ENCODE assay signal across 8 cellular contexts in genomic region chr1:61079276-61079897, GRCh38. TPM values are rescaled to one million over a fixed set of nuclear protein-coding genes. Genes with fewer than 3 reads are reported as not detected.
DNase-seq lines count a peak whose midpoint lies in the region; ATAC-seq and TF ChIP-seq lines count a peak whose summit lies in the region.

No MANE protein-coding gene starts in this region.

- H3K4me3 ChIP-seq in CD4-positive, alpha-beta memory T cell (ENCODE audit: low read length in 2 of 2): no peak overlapping the region
- peak overlapping the region in 2 of 3 donors; percentile 91 to 98 for H3K4me3 ChIP-seq in breast epithelium
- no peak overlapping the region for H3K4me3 ChIP-seq in naive thymus-derived CD4-positive, alpha-beta T cell (ENCODE audit: low read length)

- H3K27me3 ChIP-seq in CD4-positive, alpha-beta memory T cell (ENCODE audit: insufficient read depth, low read length): no peaks in the 10 kb centered on the region
- H3K27me3 ChIP-seq in breast epithelium: no peaks in the 10 kb centered on the region
- no peaks in the 10 kb centered on the region for H3K27me3 ChIP-seq in naive thymus-derived CD4-positive, alpha-beta T cell (ENCODE audit: control insufficient read depth in 2 of 2, insufficient read depth in 2 of 2, low read length in 2 of 2)

- intact Hi-C loops in CD4-positive, alpha-beta memory T cell (cut with micrococcal nuclease): loop anchor here (2.0 to 5.0 kb wide), 5 partner anchors 15 to 1703 kb away; partner anchors contain the start of genes ATG4C, TM2D1 and USP1
- intact Hi-C loops in breast epithelium (cut with DNase I; ENCODE audit: low total_unique reads): no loop called here
- intact Hi-C loops in naive thymus-derived CD4-positive, alpha-beta T cell (cut with micrococcal nuclease): loop anchor here (2.0 to 10.0 kb wide), 6 partner anchors 37 to 1703 kb away; partner anchors contain the start of genes PATJ (in 2 of the 2), USP1 (in 2 of the 2), ATG4C (in 1 of the 2) and DOCK7 (in 1 of the 2)

- H3K9me3 ChIP-seq in CD4-positive, alpha-beta memory T cell (ENCODE audit: control insufficient read depth in 1 of 2, low read length in 2 of 2): no peaks in the 10 kb centered on the region
- H3K9me3 ChIP-seq in breast epithelium: no peaks in the 10 kb centered on the region
- no peaks in the 10 kb centered on the region for H3K9me3 ChIP-seq in naive thymus-derived CD4-positive, alpha-beta T cell (ENCODE audit: control insufficient read depth in 2 of 3, low read length in 3 of 3)

- CTCF ChIA-PET in CD4-positive, alpha-beta memory T cell (lab: Charles Lee; ENCODE audit: partially characterized antibody): interaction anchor here (1.1 to 7.1 kb wide), 4 partner anchors 10 to 36 kb away, joined by 4 to 84 read pairs (median 18); no protein-coding TSS in a partner anchor
- CTCF ChIA-PET in naive thymus-derived CD4-positive, alpha-beta T cell (lab: Charles Lee): interaction anchor here (0.8 to 3.6 kb wide), 3 partner anchors 9 to 29 kb away, joined by 3 to 29 read pairs (median 4); no protein-coding TSS in a partner anchor

- no peak for TF ChIP-seq POLR2A in breast epithelium (IDR thresholded peaks at IDR 0.05)

- TF ChIP-seq CTCF in breast epithelium (IDR thresholded peaks at IDR 0.05): no peak

- H3K27ac ChIP-seq in CD4-positive, alpha-beta memory T cell (ENCODE audit: low read depth, low read length): peak overlapping the region; percentile 11
- peak overlapping the region; percentile 78 to 86 for H3K27ac ChIP-seq in breast epithelium
- peak overlapping the region; percentile 75 for H3K27ac ChIP-seq in naive thymus-derived CD4-positive, alpha-beta T cell (ENCODE audit: low read depth, low read length)

- peaks cover 30 to 71% (median 45%) of the 10 kb centered on the region in 4 donors for H3K4me1 Mint-ChIP-seq in CD4-positive, alpha-beta memory T cell
- H3K4me1 Mint-ChIP-seq in naive thymus-derived CD4-positive, alpha-beta T cell: peaks cover 39 to 57% (median 53%) of the 10 kb centered on the region in 7 donors

- H3K36me3 Mint-ChIP-seq in CD4-positive, alpha-beta memory T cell: peaks cover 0 to 24% of the 10 kb centered on the region in 2 donors
- H3K36me3 Mint-ChIP-seq in naive thymus-derived CD4-positive, alpha-beta T cell: peaks cover 0 to 4% (median 0%) of the 10 kb centered on the region in 5 donors

- H3K4me1 ChIP-seq in CD4-positive, alpha-beta memory T cell (ENCODE audit: insufficient read depth, low read length): peaks cover 53% of the 10 kb centered on the region
- H3K4me1 ChIP-seq in breast epithelium: peaks cover 6 to 14% of the 10 kb centered on the region in 2 donors
- H3K4me1 ChIP-seq in naive thymus-derived CD4-positive, alpha-beta T cell (ENCODE audit: control insufficient read depth in 2 of 2, insufficient read depth in 2 of 2, low read length in 2 of 2): peaks cover 24 to 41% of the 10 kb centered on the region in 2 donors

- POLR2A ChIA-PET in CD4-positive, alpha-beta memory T cell (lab: Charles Lee; ENCODE audit: partially characterized antibody): interaction anchor here (1.5 kb wide), 1 partner anchor 18 kb away, joined by 4 read pairs; no protein-coding TSS in a partner anchor
- POLR2A ChIA-PET in naive thymus-derived CD4-positive, alpha-beta T cell (lab: Charles Lee): interaction anchor here (1.5 kb wide), 1 partner anchor 1609 kb away, joined by 3 read pairs; the partner anchor contains the start of gene DOCK7

- no peaks in the 10 kb centered on the region for H3K36me3 ChIP-seq in CD4-positive, alpha-beta memory T cell (ENCODE audit: insufficient read depth, low read length)
- H3K36me3 ChIP-seq in breast epithelium: no peaks in the 10 kb centered on the region
- H3K36me3 ChIP-seq in naive thymus-derived CD4-positive, alpha-beta T cell (ENCODE audit: control insufficient read depth in 2 of 3, insufficient read depth in 3 of 3, low read length in 3 of 3): no peaks in the 10 kb centered on the region

- no peak for ATAC-seq in naive thymus-derived CD4-positive, alpha-beta T cell

- DNase-seq in CD4-positive, alpha-beta memory T cell: no peak
- DNase-seq in NCI-H187 (lab: John Stamatoyannopoulos, UW): peak; percentile 62 to 67
- no peak for DNase-seq in breast epithelium (ENCODE audit: low spot score in 2 of 2)
- no peak for DNase-seq in naive thymus-derived CD4-positive, alpha-beta T cell
- no peak for DNase-seq in iPS-NIHi11 (ENCODE audit: low spot score)
- no peak for DNase-seq in activated naive CD4-positive, alpha-beta T cell (lab: John Stamatoyannopoulos, UW)
- DNase-seq in SIG-M5 (lab: John Stamatoyannopoulos, UW): no peak
- DNase-seq in NOMO-1 (lab: John Stamatoyannopoulos, UW; ENCODE audit: unreplicated experiment in 2 of 2): no peak

- H3K9me3 Mint-ChIP-seq in CD4-positive, alpha-beta memory T cell: no peaks in the 10 kb centered on the region
- H3K9me3 Mint-ChIP-seq in naive thymus-derived CD4-positive, alpha-beta T cell: peaks cover 0 to 5% (median 0%) of the 10 kb centered on the region in 11 donors

- peak overlapping the region; percentile 56 to 95 (median 76) for H3K4me3 Mint-ChIP-seq in CD4-positive, alpha-beta memory T cell
- H3K4me3 Mint-ChIP-seq in naive thymus-derived CD4-positive, alpha-beta T cell: peak overlapping the region in 9 of 10 donors; percentile 78 to 98 (median 92)

- peaks cover 0 to 2% of the 10 kb centered on the region in 2 donors for H3K27me3 Mint-ChIP-seq in CD4-positive, alpha-beta memory T cell
- H3K27me3 Mint-ChIP-seq in naive thymus-derived CD4-positive, alpha-beta T cell: peaks cover 0 to 60% (median 0%) of the 10 kb centered on the region in 5 donors

- H3K27ac Mint-ChIP-seq in CD4-positive, alpha-beta memory T cell: peak overlapping the region; percentile 84 to 99 (median 94)
- peak overlapping the region in 8 of 9 donors; percentile 87 to 100 (median 97) for H3K27ac Mint-ChIP-seq in naive thymus-derived CD4-positive, alpha-beta T cell

RNA-seq across cellular contexts. Expression of gene NFIA, which starts 3.0 kb away (rescaled TPM):
- total RNA-seq in CD4-positive, alpha-beta memory T cell: 1 to 10 TPM; 6.9 to 7.3 TPM
- polyA plus RNA-seq in CD4-positive, alpha-beta memory T cell: 1 to 10 TPM; 5.1 to 6.6 TPM
- 10 to 100 TPM; 54.9 to 87.5 (median 79.6) TPM for total RNA-seq in breast epithelium
- 1 to 10 TPM; 1.0 to 8.6 (median 6.0) TPM for total RNA-seq in naive thymus-derived CD4-positive, alpha-beta T cell
- polyA plus RNA-seq in naive thymus-derived CD4-positive, alpha-beta T cell: 1 to 10 TPM; 5.3 to 5.9 TPM

Comparison
In these comparisons a context has a peak if more than half of its experiments do, and no peak if none do; other contexts are left out.
1. DNase-seq: peak in NCI-H187 (2 of 2); none in CD4-positive, alpha-beta memory T cell (0 of 5), breast epithelium (0 of 2), naive thymus-derived CD4-positive, alpha-beta T cell (0 of 9), iPS-NIHi11 (single experiment), activated naive CD4-positive, alpha-beta T cell (0 of 4), SIG-M5 (single experiment) and NOMO-1 (0 of 2).
2. H3K27ac ChIP-seq: peak in every context shown above with its lines; median percentile 82 in breast epithelium; 75 in naive thymus-derived CD4-positive, alpha-beta T cell; 11 in CD4-positive, alpha-beta memory T cell.
3. H3K4me3 ChIP-seq: peak in breast epithelium (2 of 3); none in CD4-positive, alpha-beta memory T cell (0 of 2) and naive thymus-derived CD4-positive, alpha-beta T cell (single experiment).
4. RNA of gene NFIA, which starts 3.0 kb away (total RNA-seq): 54.9 to 87.5 TPM in breast epithelium; 6.9 to 7.3 TPM in CD4-positive, alpha-beta memory T cell and 1.0 to 8.6 TPM in naive thymus-derived CD4-positive, alpha-beta T cell; every median in the first group is over 4 times any median in the second.